ENCODE assay signal across 8 cellular contexts in the genomic region with DNA sequence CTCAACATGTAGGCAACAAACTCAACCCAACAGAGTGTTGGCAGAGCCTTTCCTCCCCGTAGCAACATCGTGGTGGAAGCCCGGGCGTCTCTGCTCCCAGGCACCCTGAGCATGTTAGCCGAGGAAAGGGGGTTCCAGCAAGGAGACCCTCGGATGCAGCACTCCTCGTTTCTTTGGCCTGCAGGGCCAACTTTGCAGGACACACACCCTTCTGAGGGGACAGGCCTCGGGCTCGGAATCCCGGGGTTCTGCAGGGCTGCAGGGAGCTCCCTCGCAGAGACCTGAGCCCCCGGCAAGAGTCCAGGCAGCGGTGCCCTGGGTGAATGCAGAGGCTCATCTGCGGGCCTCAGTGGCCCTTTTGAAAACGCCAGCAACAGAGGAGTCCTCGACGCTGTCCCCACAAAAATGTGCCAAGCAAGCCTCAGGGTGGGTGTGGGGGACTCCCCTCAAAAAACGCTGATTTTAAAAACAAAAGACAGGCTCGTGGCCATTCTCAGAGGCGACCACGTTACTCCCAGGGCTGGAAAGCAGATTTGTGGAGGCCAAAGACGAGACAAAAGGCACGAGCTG. TPM values are rescaled to one million over a fixed set of nuclear protein-coding genes. Genes with fewer than 3 reads are reported as not detected.
DNase-seq lines count a peak whose midpoint lies in the region; ATAC-seq and TF ChIP-seq lines count a peak whose summit lies in the region.

No MANE protein-coding gene starts in this region.

- peaks cover 27% of the 10 kb centered on the region for H3K79me2 ChIP-seq in PC-3 (ENCODE audit: low read length)

- TF ChIP-seq CTCF in PC-3 (conservative IDR thresholded peaks at IDR 0.05; ENCODE audit: low read depth, low read length), result no peak
- no peak for TF ChIP-seq CTCF in vagina (IDR thresholded peaks at IDR 0.05)

- no peaks in the 10 kb centered on the region for H3F3A ChIP-seq in PC-3 (ENCODE audit: low read length, unreplicated experiment)

- BruUV-seq in PC-3 (replicated peaks; lab: Mats Ljungman, UMichigan), result TSS peak; percentile 36

- peak overlapping the region; percentile 57; the same call in 1 of the 2 replicates for H2AFZ ChIP-seq in PC-3 (ENCODE audit: low read length)

- no peaks in the 10 kb centered on the region for H3K9me3 ChIP-seq in PC-3 (ENCODE audit: low read length)
- no peaks in the 10 kb centered on the region for H3K9me3 ChIP-seq in effector memory CD4-positive, alpha-beta T cell (ENCODE audit: control insufficient read depth, low read length)
- no peaks in the 10 kb centered on the region for H3K9me3 ChIP-seq in vagina

- H3K4me3 ChIP-seq in PC-3 (ENCODE audit: low read length) (peak overlapping the region; percentile 70), vagina (peak overlapping the region; percentile 75 to 77)
- H3K4me3 ChIP-seq in effector memory CD4-positive, alpha-beta T cell (ENCODE audit: insufficient read depth, low read depth, low read length, poor library complexity, severe bottlenecking), result peak overlapping the region; percentile 47

- H3K4me2 ChIP-seq in PC-3 (ENCODE audit: low read length), result peak overlapping the region; percentile 81

- no peaks in the 10 kb centered on the region for H4K20me1 ChIP-seq in PC-3 (ENCODE audit: low read length)

- CTCF ChIA-PET in PC-3 (lab: Charles Lee), result no interaction called here

- ATAC-seq in PC-3, result no peak; the same call in 1 of the 2 replicates
- no peak for ATAC-seq in HG03097 (IDR thresholded peaks at IDR 0.05; ENCODE audit: low FRiP score, unreplicated experiment)
- ATAC-seq in GM21528 (IDR thresholded peaks at IDR 0.05; ENCODE audit: low FRiP score, unreplicated experiment), result no peak

- intact Hi-C loops in PC-3 (cut with micrococcal nuclease) (loop anchor here (2.0 to 5.0 kb wide), 3 partner anchors 107 to 247 kb away; no protein-coding TSS in a partner anchor), vagina (cut with DNase I) (loop anchor here (5.0 kb wide), 2 partner anchors 112 to 157 kb away; no protein-coding TSS in a partner anchor)

- H3K4me1 ChIP-seq in PC-3 (ENCODE audit: insufficient read depth, low read length), result peaks cover 5% of the 10 kb centered on the region
- no peaks in the 10 kb centered on the region for H3K4me1 ChIP-seq in effector memory CD4-positive, alpha-beta T cell (ENCODE audit: control insufficient read depth, insufficient read depth, low read length, poor library complexity, severe bottlenecking)
- H3K4me1 ChIP-seq in vagina, result peaks cover 17% of the 10 kb centered on the region

- POLR2A ChIA-PET in PC-3 (lab: Charles Lee; ENCODE audit: unreplicated experiment), result no interaction called here

- H3K27me3 ChIP-seq in PC-3 (ENCODE audit: low read length) (no peaks in the 10 kb centered on the region), vagina (no peaks in the 10 kb centered on the region)
- H3K27me3 ChIP-seq in effector memory CD4-positive, alpha-beta T cell (replicated peaks; ENCODE audit: control insufficient read depth, insufficient read depth, low read length, poor library complexity, severe bottlenecking), result no peaks in the 10 kb centered on the region

- no peak for TF ChIP-seq POLR2A in vagina (IDR thresholded peaks at IDR 0.05)

- H3K36me3 ChIP-seq in PC-3 (ENCODE audit: low read depth, low read length) (no peaks in the 10 kb centered on the region), vagina (no peaks in the 10 kb centered on the region)
- no peaks in the 10 kb centered on the region for H3K36me3 ChIP-seq in effector memory CD4-positive, alpha-beta T cell (ENCODE audit: control insufficient read depth, insufficient read depth, low read length)

- peak overlapping the region; percentile 61 for H3K9ac ChIP-seq in PC-3 (ENCODE audit: low read length)

- DNase-seq in COLO668 (lab: John Stamatoyannopoulos, UW; ENCODE audit: unreplicated experiment) (peak; percentile 11), PC-3 (no peak), midbrain (lab: John Stamatoyannopoulos, UW) (peak; percentile 31), vagina (ENCODE audit: extremely low spot score in 2 of 2) (no peak), NOMO-1 (lab: John Stamatoyannopoulos, UW; ENCODE audit: unreplicated experiment in 2 of 2) (no peak)
- no peak for DNase-seq in effector memory CD4-positive, alpha-beta T cell

- no peaks in the 10 kb centered on the region for H3K9me2 ChIP-seq in PC-3 (replicated peaks; ENCODE audit: low read length)

- no peak overlapping the region for H3K27ac ChIP-seq in PC-3 (ENCODE audit: low read length)
- no peak overlapping the region for H3K27ac ChIP-seq in effector memory CD4-positive, alpha-beta T cell (ENCODE audit: insufficient read depth, low read length, poor library complexity, severe bottlenecking)
- H3K27ac ChIP-seq in vagina, result peak overlapping the region; percentile 72

RNA-seq across cellular contexts. Expression of a gene that starts 1.4 kb away (rescaled TPM):
- total RNA-seq in PC-3 (2014; rRNA removed) (10.4 and 10.7 TPM in 2 replicates), vagina (8.6 TPM)

Comparison
In these comparisons a context has a peak if more than half of its experiments do, and no peak if none do; other contexts are left out.
1. DNase-seq: peak in COLO668 (single experiment) and midbrain (single experiment); none in PC-3 (single experiment), effector memory CD4-positive, alpha-beta T cell (0 of 3), vagina (0 of 2) and NOMO-1 (0 of 2).
2. Peak in every context shown above with its lines, with median percentiles within 50 percentile points of each other: H3K4me3 ChIP-seq.